ENCODE assay signal across 18 cellular contexts in genomic region chr16:71923941-71924690, GRCh38. TPM values are rescaled to one million over a fixed set of nuclear protein-coding genes. Genes with fewer than 3 reads are reported as not detected.
DNase-seq lines count a peak whose midpoint lies in the region; ATAC-seq, FAIRE-seq and TF ChIP-seq lines count a peak whose summit lies in the region.
"Had no signal": no experiment of that assay in that cellular context is flagged by ENCODE, and none has a peak within 500 bp of the region (broad histone marks: within the 10 kb centered on the region; RNA-seq: fewer than 3 reads in every experiment).

No MANE protein-coding gene starts in this region.

- no peak for FAIRE-seq in K562 (lab: Jason Lieb, UNC)
- FAIRE-seq: A549 had no signal

- TF ChIP-seq CTCF in K562 (IDR thresholded peaks at IDR 0.05 in 2 of 3, conservative IDR thresholded peaks at IDR 0.05 in 1 of 3; ENCODE audit: insufficient read depth in 2 of 3, low read depth in 1 of 3, low read length in 3 of 3) (no peak), lower lobe of right lung (IDR thresholded peaks at IDR 0.05) (no peak), transverse colon (IDR thresholded peaks at IDR 0.05) (no peak)

- no peak overlapping the region for H3K4me2 ChIP-seq in K562 (ENCODE audit: insufficient read depth, low read length)
- H3K4me2 ChIP-seq: A549 had no signal

- TF ChIP-seq EP300 in K562 (IDR thresholded peaks at IDR 0.05; ENCODE audit: low read length) (no peak), transverse colon (IDR thresholded peaks at IDR 0.05; ENCODE audit: low read depth) (no peak)

- no peaks in the 10 kb centered on the region for H3K27me3 Mint-ChIP-seq in activated CD4-positive, alpha-beta T cell treated with anti-CD3 and anti-CD28 coated beads, Interleukin-2, amount 10 ng/mL, durations not matched to agents 24 days and 14 days
- H3K27me3 Mint-ChIP-seq: CD4-positive, CD25-positive, alpha-beta regulatory T cell; stimulated activated memory B cell treated with anti-CD40 and anti-IgM and Interleukin-4, amounts not matched to agents 10 μg/mL and 1 μg/mL and 100 μg/mL, for 72 hours had no signal

- H3K27me3 ChIP-seq in K562 (ENCODE audit: control insufficient read depth in 2 of 2, insufficient read depth in 2 of 2, low read length in 2 of 2) (no peaks in the 10 kb centered on the region), lower lobe of right lung (ENCODE audit: low read depth) (no peaks in the 10 kb centered on the region), transverse colon (no peaks in the 10 kb centered on the region)
- no peaks in the 10 kb centered on the region for H3K27me3 ChIP-seq in effector memory CD4-positive, alpha-beta T cell (replicated peaks; ENCODE audit: control insufficient read depth, insufficient read depth, low read length, poor library complexity, severe bottlenecking)
- H3K27me3 ChIP-seq: upper lobe of left lung had no signal

- H3K36me3 ChIP-seq in K562 (ENCODE audit: control insufficient read depth, insufficient read depth, low read length) (peaks cover 90% of the 10 kb centered on the region), lower lobe of right lung (peaks cover 99% of the 10 kb centered on the region), transverse colon (peaks cover 0 to 91% (median 33%) of the 10 kb centered on the region in 4 donors)
- H3K36me3 ChIP-seq in effector memory CD4-positive, alpha-beta T cell (ENCODE audit: control insufficient read depth, insufficient read depth, low read length): peaks cover 93% of the 10 kb centered on the region

- DNase-seq in activated CD4-positive, alpha-beta T cell treated with anti-CD3 and anti-CD28 coated beads, Interleukin-2, amount 10 ng/mL, durations not matched to agents 24 days and 14 days: no peak
- DNase-seq in activated CD4-positive, alpha-beta T cell treated with anti-CD3 and anti-CD28 coated beads, Interleukin-2, amount 50 U/mL, for 1 hour: no peak
- DNase-seq in HK-2 (ENCODE audit: unreplicated experiment) (peak; percentile 30), K562 (ENCODE audit: extremely low read depth in 1 of 4, low spot score in 3 of 4) (no peak), lower lobe of right lung (no peak), transverse colon (no peak), dermis blood vessel endothelial cell (no peak)
- DNase-seq in effector memory CD4-positive, alpha-beta T cell: no peak
- DNase-seq: activated T-cell treated with anti-CD3 and anti-CD28 coated beads, Interleukin-2, amount 50 U/mL, for 4 hours; CD4-positive, CD25-positive, alpha-beta regulatory T cell; GOT3; MV-4-11; posterior cingulate gyrus; upper lobe of left lung had no signal

- intact Hi-C loops in activated CD4-positive, alpha-beta T cell treated with anti-CD3 and anti-CD28 coated beads, Interleukin-2, amount 10 ng/mL, durations not matched to agents 24 days and 14 days (cut with micrococcal nuclease): no loop called here
- intact Hi-C loops in K562 (cut with micrococcal nuclease): no loop called here
- intact Hi-C loops in lower lobe of right lung (cut with DNase I): no loop called here
- intact Hi-C loops in transverse colon (cut with DNase I; ENCODE audit: low total_unique reads): no loop called here

- no peak for TF ChIP-seq RAD21 in K562 (CRISPR knock-in tag; conservative IDR thresholded peaks at IDR 0.05 in 1 of 2, IDR thresholded peaks at IDR 0.05 in 1 of 2)

- 92% methylated on average over 10 of the region's 10 CpGs for WGBS in K562 (ENCODE audit: insufficient coverage, low coverage, missing lambda C conversion rate)
- WGBS in transverse colon (ENCODE audit: low coverage in 1 of 2), 2 donors: 85 to 88% methylated on average over 4 to 10 of the region's 10 CpGs

- peaks cover 15% of the 10 kb centered on the region for H3K79me2 ChIP-seq in K562 (ENCODE audit: control insufficient read depth, insufficient read depth, low read length)

- H3K4me1 Mint-ChIP-seq in activated CD4-positive, alpha-beta T cell treated with anti-CD3 and anti-CD28 coated beads, Interleukin-2, amount 10 ng/mL, durations not matched to agents 24 days and 14 days: peaks cover 7% of the 10 kb centered on the region

- POLR2A ChIA-PET in K562 (lab: Yijun Ruan, JAX): interaction anchor here (0.6 to 1.5 kb wide), 3 partner anchors 10 to 27 kb away, joined by 3 to 5 read pairs (median 3); no protein-coding TSS in a partner anchor

- H3K27ac ChIP-seq in K562 (ENCODE audit: extremely low read depth, low read depth, low read length) (no peak overlapping the region), lower lobe of right lung (peak overlapping the region; percentile 27), transverse colon (no peak overlapping the region)
- H3K27ac ChIP-seq in effector memory CD4-positive, alpha-beta T cell (ENCODE audit: insufficient read depth, low read length, poor library complexity, severe bottlenecking): no peak overlapping the region
- H3K27ac ChIP-seq: A549 had no signal

- ATAC-seq in K562: no peak
- ATAC-seq in lower lobe of right lung: peak in 1 of 2 donors; percentile 19
- ATAC-seq: A549; activated T-cell treated with anti-CD3 and anti-CD28 coated beads, Interleukin-2, amount 50 U/mL, for 4 hours; esophagus mucosa; stimulated activated memory B cell treated with anti-CD40 and anti-IgM and Interleukin-4, amounts not matched to agents 10 μg/mL and 1 μg/mL and 100 μg/mL, for 72 hours had no signal

- no peak overlapping the region for H3K9ac ChIP-seq in K562 (ENCODE audit: insufficient read depth in 1 of 2, low read depth in 2 of 2, low read length in 2 of 2)

- peak overlapping the region; percentile 5 for H3K27ac Mint-ChIP-seq in activated CD4-positive, alpha-beta T cell treated with anti-CD3 and anti-CD28 coated beads, Interleukin-2, amount 10 ng/mL, durations not matched to agents 24 days and 14 days
- H3K27ac Mint-ChIP-seq: CD4-positive, CD25-positive, alpha-beta regulatory T cell; stimulated activated memory B cell treated with anti-CD40 and anti-IgM and Interleukin-4, amounts not matched to agents 10 μg/mL and 1 μg/mL and 100 μg/mL, for 72 hours; T-helper 1 cell treated with Interleukin-12 subunit alpha and Interleukin-12 subunit beta and Interleukin-4 antibody, amounts not matched to agents 30 μg/mL and 1 μg/mL, for 36 hours had no signal

- H3K9me3 Mint-ChIP-seq in activated CD4-positive, alpha-beta T cell treated with anti-CD3 and anti-CD28 coated beads, Interleukin-2, amount 10 ng/mL, durations not matched to agents 24 days and 14 days: no peaks in the 10 kb centered on the region
- H3K9me3 Mint-ChIP-seq: activated T-cell treated with anti-CD3 and anti-CD28 coated beads, Interleukin-2, amount 50 U/mL, for 4 hours; CD4-positive, CD25-positive, alpha-beta regulatory T cell; stimulated activated memory B cell treated with anti-CD40 and anti-IgM and Interleukin-4, amounts not matched to agents 10 μg/mL and 1 μg/mL and 100 μg/mL, for 72 hours; T-helper 1 cell treated with Interleukin-12 subunit alpha and Interleukin-12 subunit beta and Interleukin-4 antibody, amounts not matched to agents 30 μg/mL and 1 μg/mL, for 36 hours had no signal

- TF ChIP-seq POLR2A in K562 (conservative IDR thresholded peaks at IDR 0.05) (no peak), transverse colon (IDR thresholded peaks at IDR 0.05) (no peak)

- in situ Hi-C loops in K562 (cut with MboI): no loop called here
- in situ Hi-C loops in transverse colon (cut with MboI; ENCODE audit: low pct_ligation_motif_present in 1 of 4, low pct_unique_long_range_greater_than_20kb in 1 of 4, low sequenced_read_pairs in 3 of 4): no loop called here

- H3K9me1 ChIP-seq in K562 (ENCODE audit: control insufficient read depth, insufficient read depth, low read length): no peaks in the 10 kb centered on the region

- BruUV-seq in K562 (replicated peaks; lab: Mats Ljungman, UMichigan): no TSS peak

- CTCF ChIA-PET in K562 (lab: Yijun Ruan, JAX; ENCODE audit: low intra/inter-chr PET ratio): no interaction called here

- H3K9me3 ChIP-seq in K562 (replicated peaks; ENCODE audit: control insufficient read depth, insufficient read depth, low read depth, low read length): peaks cover 2% of the 10 kb centered on the region
- H3K9me3 ChIP-seq in lower lobe of right lung: no peaks in the 10 kb centered on the region
- no peaks in the 10 kb centered on the region for H3K9me3 ChIP-seq in effector memory CD4-positive, alpha-beta T cell (ENCODE audit: control insufficient read depth, low read length)
- H3K9me3 ChIP-seq in transverse colon: no peaks in the 10 kb centered on the region
- H3K9me3 ChIP-seq: upper lobe of left lung had no signal

- peaks cover 73% of the 10 kb centered on the region for H3K36me3 Mint-ChIP-seq in activated CD4-positive, alpha-beta T cell treated with anti-CD3 and anti-CD28 coated beads, Interleukin-2, amount 10 ng/mL, durations not matched to agents 24 days and 14 days (ENCODE audit: low read depth)

- H3K4me1 ChIP-seq in K562 (replicated peaks in 1 of 2; ENCODE audit: control insufficient read depth in 2 of 2, insufficient read depth in 2 of 2, low read length in 2 of 2): peaks cover 0 to 3% of the 10 kb centered on the region in 2 experiments; a peak in 1 of 5 replicates
- H3K4me1 ChIP-seq in lower lobe of right lung: peaks cover 36% of the 10 kb centered on the region
- no peaks in the 10 kb centered on the region for H3K4me1 ChIP-seq in effector memory CD4-positive, alpha-beta T cell (ENCODE audit: control insufficient read depth, insufficient read depth, low read length, poor library complexity, severe bottlenecking)
- H3K4me1 ChIP-seq in transverse colon: peaks cover 13 to 32% (median 22%) of the 10 kb centered on the region in 4 donors

- no peak overlapping the region for H3K4me3 Mint-ChIP-seq in activated CD4-positive, alpha-beta T cell treated with anti-CD3 and anti-CD28 coated beads, Interleukin-2, amount 10 ng/mL, durations not matched to agents 24 days and 14 days
- H3K4me3 Mint-ChIP-seq: activated T-cell treated with anti-CD3 and anti-CD28 coated beads, Interleukin-2, amount 50 U/mL, for 4 hours; CD4-positive, CD25-positive, alpha-beta regulatory T cell; stimulated activated memory B cell treated with anti-CD40 and anti-IgM and Interleukin-4, amounts not matched to agents 10 μg/mL and 1 μg/mL and 100 μg/mL, for 72 hours; T-helper 1 cell treated with Interleukin-12 subunit alpha and Interleukin-12 subunit beta and Interleukin-4 antibody, amounts not matched to agents 30 μg/mL and 1 μg/mL, for 36 hours had no signal

- H4K20me1 ChIP-seq in K562 (replicated peaks; ENCODE audit: control insufficient read depth, insufficient read depth, low read length): no peaks in the 10 kb centered on the region; the same call in 1 of the 2 replicates

- no peak overlapping the region for H3K4me3 ChIP-seq in K562
- H3K4me3 ChIP-seq in lower lobe of right lung: no peak overlapping the region
- H3K4me3 ChIP-seq in effector memory CD4-positive, alpha-beta T cell (ENCODE audit: insufficient read depth, low read depth, low read length, poor library complexity, severe bottlenecking): no peak overlapping the region
- no peak overlapping the region for H3K4me3 ChIP-seq in transverse colon
- H3K4me3 ChIP-seq: A549, upper lobe of left lung had no signal

- no peak overlapping the region for H2AFZ ChIP-seq in K562 (ENCODE audit: low read depth, low read length)

RNA-seq across cellular contexts. Expression of gene IST1, which starts 28.8 kb away (rescaled TPM):
- 149 and 156 TPM in 2 replicates for total RNA-seq in activated CD4-positive, alpha-beta T cell treated with anti-CD3 and anti-CD28 coated beads, Interleukin-2, amount 10 ng/mL, durations not matched to agents 24 days and 14 days
- 321 and 402 TPM in 2 replicates for total RNA-seq in K562 (2011; cell fraction: chromatin; rRNA removed; ENCODE audit: low replicate concordance)
- total RNA-seq in K562 (2011; cell fraction: nucleolus; rRNA removed): 169 and 192 TPM in 2 replicates
- total RNA-seq in K562 (2011; cell fraction: nucleoplasm; rRNA removed): 213 and 226 TPM in 2 replicates
- total RNA-seq in K562 (2014; rRNA removed) (135 and 153 TPM in 2 replicates), K562 (2014; rRNA removed; fragmentation: Illumina TruSeq; extraction: Trizol) (188 and 204 TPM in 2 replicates), K562 (2015; rRNA removed; fragmentation: Illumina TruSeq; extraction: Trizol) (153 and 168 TPM in 2 replicates), K562 (2021) (149 and 170 TPM in 2 replicates), lower lobe of right lung (200 TPM), transverse colon (100 to 1,000 TPM; 200 to 303 (median 257) TPM), dermis blood vessel endothelial cell (203 and 267 TPM in 2 replicates)
- polyA plus RNA-seq in K562 (2011; rRNA removed) (324 and 334 TPM in 2 replicates), K562 (2014; fragmentation: Illumina TruSeq; extraction: Trizol) (188 and 218 TPM in 2 replicates), K562 (2014; fragmentation: Nextera tagmentation; extraction: Ambion mirVana) (100 to 1,000 TPM; 139 to 257 TPM), K562 (2014; rRNA removed) (161 and 200 TPM in 2 replicates)
- polyA plus RNA-seq in K562 (2011; cell fraction: cytosol; rRNA removed): 165 and 213 TPM in 2 replicates
- polyA plus RNA-seq in K562 (2011; cell fraction: nucleus; rRNA removed): 300 and 415 TPM in 2 replicates
- 129 and 162 TPM in 2 replicates for polyA plus RNA-seq in K562 (2012)
- 226 and 231 TPM in 2 replicates for polyA minus RNA-seq in K562 (2011; rRNA and poly(A)+ RNA removed)
- 69.0 and 84.1 TPM in 2 replicates for polyA minus RNA-seq in K562 (2011; cell fraction: cytosol; rRNA and poly(A)+ RNA removed)
- polyA minus RNA-seq in K562 (2011; cell fraction: nucleus; rRNA and poly(A)+ RNA removed): 62.7 and 172 TPM in 2 replicates

RNA-seq across cellular contexts. Expression of gene ZNF821, which starts 40.1 kb away (rescaled TPM):
- 5.9 and 6.5 TPM in 2 replicates for total RNA-seq in activated CD4-positive, alpha-beta T cell treated with anti-CD3 and anti-CD28 coated beads, Interleukin-2, amount 10 ng/mL, durations not matched to agents 24 days and 14 days
- total RNA-seq in K562 (2011; cell fraction: chromatin; rRNA removed; ENCODE audit: low replicate concordance): 5.8 and 6.2 TPM in 2 replicates
- 5.0 and 7.7 TPM in 2 replicates for total RNA-seq in K562 (2011; cell fraction: nucleolus; rRNA removed)
- 4.9 and 6.8 TPM in 2 replicates for total RNA-seq in K562 (2011; cell fraction: nucleoplasm; rRNA removed)
- total RNA-seq in K562 (2014; rRNA removed) (4.7 and 5.3 TPM in 2 replicates), K562 (2014; rRNA removed; fragmentation: Illumina TruSeq; extraction: Trizol) (2.8 and 3.7 TPM in 2 replicates), K562 (2015; rRNA removed; fragmentation: Illumina TruSeq; extraction: Trizol) (3.7 and 3.9 TPM in 2 replicates), K562 (2021) (4.4 and 5.6 TPM in 2 replicates), lower lobe of right lung (8.2 TPM), transverse colon (10 to 100 TPM in 3 of 4 donors, 1 to 10 TPM in 1; 9.4 to 31.6 (median 13.6) TPM), dermis blood vessel endothelial cell (5.6 and 6.8 TPM in 2 replicates)
- polyA plus RNA-seq in K562 (2011; rRNA removed) (3.0 and 4.2 TPM in 2 replicates), K562 (2014; fragmentation: Illumina TruSeq; extraction: Trizol) (3.6 and 4.2 TPM in 2 replicates), K562 (2014; fragmentation: Nextera tagmentation; extraction: Ambion mirVana) (under 1 TPM; 0.38 to 0.51 TPM), K562 (2014; rRNA removed) (3.1 and 7.7 TPM in 2 replicates)
- 4.1 and 4.9 TPM in 2 replicates for polyA plus RNA-seq in K562 (2011; cell fraction: cytosol; rRNA removed)
- 4.4 and 5.3 TPM in 2 replicates for polyA plus RNA-seq in K562 (2011; cell fraction: nucleus; rRNA removed)
- 3.4 and 4.2 TPM in 2 replicates for polyA plus RNA-seq in K562 (2012)
- polyA minus RNA-seq in K562 (2011; rRNA and poly(A)+ RNA removed): 3.6 and 4.8 TPM in 2 replicates
- 1.8 and 6.9 TPM in 2 replicates for polyA minus RNA-seq in K562 (2011; cell fraction: cytosol; rRNA and poly(A)+ RNA removed)
- polyA minus RNA-seq in K562 (2011; cell fraction: nucleus; rRNA and poly(A)+ RNA removed): 2.8 and 5.0 TPM in 2 replicates
